Comparison of ENCODE assay signal across 8 cellular contexts in the genomic region with DNA sequence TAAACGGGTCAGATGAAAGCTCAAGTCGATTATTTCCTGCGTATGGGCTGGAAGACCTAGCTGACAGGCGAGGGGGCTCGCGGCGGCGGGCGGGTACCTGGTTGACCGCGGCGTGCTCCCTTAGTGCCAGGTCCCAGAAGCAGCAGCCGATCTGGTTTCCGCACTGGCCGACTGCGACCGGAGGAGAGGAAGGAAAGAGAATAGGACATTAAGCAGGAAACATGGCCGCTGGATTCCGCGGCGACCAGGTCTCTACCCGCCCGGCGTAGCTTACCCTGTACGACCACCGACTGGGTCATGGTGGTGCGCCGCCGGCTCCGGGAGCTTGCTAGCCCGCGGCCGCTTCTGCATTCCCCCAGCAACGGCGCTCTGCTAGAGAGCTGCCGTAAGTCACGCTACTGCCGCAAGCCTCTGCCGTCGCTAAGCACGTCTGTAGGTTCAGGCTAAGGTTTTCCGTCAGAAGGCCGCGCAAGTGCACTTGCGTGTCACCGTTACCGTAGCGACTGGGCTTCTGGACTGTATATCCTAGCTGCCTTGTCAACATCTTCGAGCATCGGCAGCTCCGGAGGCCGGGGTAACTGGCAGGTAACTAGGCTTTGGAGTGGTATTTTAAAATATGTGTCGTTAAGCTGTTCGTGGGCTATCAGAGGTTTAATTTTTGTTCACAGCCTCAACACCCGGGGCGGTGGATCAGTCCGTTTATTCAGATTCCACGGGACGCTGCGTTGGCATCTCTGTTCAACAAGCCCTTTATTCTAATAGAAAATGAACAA. TPM values are rescaled to one million over a fixed set of nuclear protein-coding genes. Genes with fewer than 3 reads are reported as not detected.
DNase-seq lines count a peak whose midpoint lies in the region; TF ChIP-seq lines count a peak whose summit lies in the region.

A gene with protein sequence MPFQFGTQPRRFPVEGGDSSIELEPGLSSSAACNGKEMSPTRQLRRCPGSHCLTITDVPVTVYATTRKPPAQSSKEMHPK (plus strand): TSS at position 456 of the 773 bp plus-strand sequence. CDS start 11,693 bp downstream, outside the sequence.
A gene with protein sequence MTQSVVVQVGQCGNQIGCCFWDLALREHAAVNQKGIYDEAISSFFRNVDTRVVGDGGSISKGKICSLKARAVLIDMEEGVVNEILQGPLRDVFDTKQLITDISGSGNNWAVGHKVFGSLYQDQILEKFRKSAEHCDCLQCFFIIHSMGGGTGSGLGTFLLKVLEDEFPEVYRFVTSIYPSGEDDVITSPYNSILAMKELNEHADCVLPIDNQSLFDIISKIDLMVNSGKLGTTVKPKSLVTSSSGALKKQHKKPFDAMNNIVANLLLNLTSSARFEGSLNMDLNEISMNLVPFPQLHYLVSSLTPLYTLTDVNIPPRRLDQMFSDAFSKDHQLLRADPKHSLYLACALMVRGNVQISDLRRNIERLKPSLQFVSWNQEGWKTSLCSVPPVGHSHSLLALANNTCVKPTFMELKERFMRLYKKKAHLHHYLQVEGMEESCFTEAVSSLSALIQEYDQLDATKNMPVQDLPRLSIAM (minus strand): TSS at position 347 of the 773 bp plus-strand sequence. CDS start 48 bp downstream, at position 299.

- H3K36me3 ChIP-seq in H7 (replicated peaks; ENCODE audit: control insufficient read depth, insufficient read depth, low read length), result peaks cover 11% of the 10 kb centered on the region
- peaks cover 29% of the 10 kb centered on the region for H3K36me3 ChIP-seq in neuron (ENCODE audit: insufficient read depth, low read length)
- peaks cover 3 to 14% (median 6%) of the 10 kb centered on the region in 5 donors for H3K36me3 ChIP-seq in subcutaneous abdominal adipose tissue (ENCODE audit: control insufficient read depth in 5 of 5, insufficient read depth in 5 of 5, low read length in 5 of 5)

- H3K9ac ChIP-seq in subcutaneous abdominal adipose tissue (ENCODE audit: low read length in 5 of 5), result peak within 1 kb of the TSS; percentile 69 to 91 (median 86)

- peak within 1 kb of the TSS; percentile 85 for H3K27ac ChIP-seq in subcutaneous abdominal adipose tissue (ENCODE audit: low read depth, low read length)

- peak; percentile 91 for TF ChIP-seq POLR2A in Raji (IDR thresholded peaks at IDR 0.05; ENCODE audit: insufficient read depth, low read depth, low read length)

- H3K4me3 ChIP-seq in H7 (ENCODE audit: insufficient read depth, low read depth, low read length), result peak within 1 kb of the TSS; percentile 66
- peak within 1 kb of the TSS; percentile 94 for H3K4me3 ChIP-seq in neuron (ENCODE audit: low read length)
- H3K4me3 ChIP-seq in subcutaneous abdominal adipose tissue (ENCODE audit: low read depth in 1 of 5, low read length in 5 of 5), result peak within 1 kb of the TSS; percentile 84 to 95 (median 93)

- H3K9me3 ChIP-seq in neuron (ENCODE audit: low read length), result no peaks in the 10 kb centered on the region
- H3K9me3 ChIP-seq in subcutaneous abdominal adipose tissue (ENCODE audit: control insufficient read depth in 5 of 5, low read length in 5 of 5), result no peaks in the 10 kb centered on the region

- in situ Hi-C loops in G401 (cut with HindIII; ENCODE audit: low sequenced_read_pairs), result no loop called here

- peaks cover 16% of the 10 kb centered on the region for H3K4me1 ChIP-seq in neuron (ENCODE audit: insufficient read depth, low read length)
- peaks cover 0 to 10% (median 9%) of the 10 kb centered on the region in 5 donors for H3K4me1 ChIP-seq in subcutaneous abdominal adipose tissue (ENCODE audit: control insufficient read depth in 5 of 5, insufficient read depth in 5 of 5, low read length in 5 of 5)

- H2AFZ ChIP-seq in neuron (ENCODE audit: low read depth, low read length), result peak within 1 kb of the TSS; percentile 73

- DNase-seq in G401 (ENCODE audit: low spot score) (peak; percentile 98), H7 (peak; percentile 78), M059J (ENCODE audit: low read depth) (peak; percentile 98), activated gamma-delta T cell (lab: John Stamatoyannopoulos, UW) (peak; percentile 67), foreskin melanocyte (peak; percentile 95)

- H3K27me3 ChIP-seq in H7 (ENCODE audit: control insufficient read depth, insufficient read depth, low read length), result no peaks in the 10 kb centered on the region
- no peaks in the 10 kb centered on the region for H3K27me3 ChIP-seq in neuron (ENCODE audit: insufficient read depth, low read length)
- no peaks in the 10 kb centered on the region for H3K27me3 ChIP-seq in subcutaneous abdominal adipose tissue (ENCODE audit: control insufficient read depth in 5 of 5, insufficient read depth in 4 of 5, low read length in 5 of 5)

RNA-seq across cellular contexts. Expression of the first gene that starts in this region (rescaled TPM):
- 4.5 and 5.0 TPM in 2 replicates for total RNA-seq in G401 (2014; rRNA removed; shearing (Covaris generic))
- total RNA-seq in H7 (2014; rRNA removed; shearing (Covaris generic)), result 8.0 and 11.5 TPM in 2 replicates
- 31.3 and 34.2 TPM in 2 replicates for total RNA-seq in M059J (2014; rRNA removed; shearing (Covaris generic))

RNA-seq across cellular contexts. Expression of the second gene that starts in this region (rescaled TPM):
- total RNA-seq in G401 (2014; rRNA removed; shearing (Covaris generic)), result 12.2 and 17.1 TPM in 2 replicates
- total RNA-seq in H7 (2014; rRNA removed; shearing (Covaris generic)), result 24.3 and 33.1 TPM in 2 replicates
- total RNA-seq in M059J (2014; rRNA removed; shearing (Covaris generic)), result 22.7 and 29.8 TPM in 2 replicates

Comparison
In these comparisons a context has a peak if more than half of its experiments do, and no peak if none do; other contexts are left out.
1. Peak in every context shown above with its lines: DNase-seq, H3K4me3 ChIP-seq and H3K27ac ChIP-seq.